Comparison of ENCODE assay signal across 15 cellular contexts in the genomic region with DNA sequence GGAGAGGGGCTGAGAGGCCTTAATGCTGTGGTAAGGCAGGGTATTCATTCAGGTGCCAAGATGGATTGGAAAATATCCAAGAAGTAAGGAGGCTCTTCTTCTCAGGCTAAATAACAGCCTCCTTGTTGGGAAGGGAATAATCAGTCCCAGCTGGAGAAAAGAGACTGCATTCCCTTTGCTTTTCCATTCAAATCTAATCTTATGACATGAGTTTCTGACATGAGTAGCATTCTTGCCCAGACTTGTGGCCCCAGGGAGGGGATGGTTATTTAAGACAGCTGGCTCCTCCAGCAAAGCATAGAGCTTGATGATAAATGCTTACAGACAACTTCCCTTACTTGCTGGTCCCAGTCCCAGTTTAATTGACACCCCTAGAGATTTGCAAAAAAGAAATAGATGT.
DNase-seq lines count a peak whose midpoint lies in the region; ATAC-seq and TF ChIP-seq lines count a peak whose summit lies in the region.
"Had no signal": no experiment of that assay in that cellular context is flagged by ENCODE, and none has a peak within 500 bp of the region (broad histone marks: within the 10 kb centered on the region; RNA-seq: fewer than 3 reads in every experiment).

No MANE protein-coding gene starts in this region.

- POLR2A ChIA-PET in A673 (lab: Charles Lee; ENCODE audit: low non-redundant PET) = no interaction called here

- TF ChIP-seq CTCF in A673 (conservative IDR thresholded peaks at IDR 0.05; ENCODE audit: low read depth, low read length) (no peak), brain (conservative IDR thresholded peaks at IDR 0.05) (no peak)

- H3K4me3 Mint-ChIP-seq in brain = peak overlapping the region in 4 of 5 experiments; percentile 17 to 74 (median 38)

- CTCF ChIA-PET in A673 (lab: Charles Lee) = no interaction called here

- H3K9me3 ChIP-seq in A673 (ENCODE audit: low read depth, low read length, poor library complexity, severe bottlenecking) = no peaks in the 10 kb centered on the region
- no peaks in the 10 kb centered on the region for H3K9me3 ChIP-seq in right cardiac atrium (ENCODE audit: control insufficient read depth, low read length)
- H3K9me3 ChIP-seq: BLaER1, left lung, ovary had no signal

- H3K36me3 ChIP-seq in A673 (ENCODE audit: insufficient read depth, low read length, poor library complexity, severe bottlenecking) = no peaks in the 10 kb centered on the region
- H3K36me3 ChIP-seq: BLaER1, left lung, ovary had no signal

- H3K9me3 Mint-ChIP-seq in brain = peaks cover 0 to under 1% (median 0%) of the 10 kb centered on the region in 5 experiments

- H3K4me3 ChIP-seq in A673 (ENCODE audit: low read depth, low read length, poor library complexity, severe bottlenecking) = no peak overlapping the region
- no peak overlapping the region for H3K4me3 ChIP-seq in right cardiac atrium (ENCODE audit: low read length)
- H3K4me3 ChIP-seq: BLaER1, left lung, ovary had no signal

- peaks cover 13% of the 10 kb centered on the region for H3K36me3 Mint-ChIP-seq in brain

- intact Hi-C loops in A673 (cut with micrococcal nuclease; ENCODE audit: unreplicated experiment) = no loop called here
- intact Hi-C loops in right cardiac atrium (cut with DNase I) = no loop called here

- BruUV-seq in A673 (replicated peaks; lab: Mats Ljungman, UMichigan) = no TSS peak

- H3K4me1 Mint-ChIP-seq in brain = peaks cover 96% of the 10 kb centered on the region

- H3K27me3 Mint-ChIP-seq in brain = peaks cover 3% of the 10 kb centered on the region

- ATAC-seq in right cardiac atrium = peak; percentile 55 to 76
- ATAC-seq in GM18519 (IDR thresholded peaks at IDR 0.05; ENCODE audit: low FRiP score, unreplicated experiment) = no peak
- no peak for ATAC-seq in GM19463 (IDR thresholded peaks at IDR 0.05; ENCODE audit: unreplicated experiment)
- ATAC-seq in GM19452 (IDR thresholded peaks at IDR 0.05; ENCODE audit: unreplicated experiment) = no peak
- ATAC-seq: esophagus mucosa, left lung had no signal

- peaks cover 46% of the 10 kb centered on the region for H3K4me1 ChIP-seq in A673 (ENCODE audit: insufficient read depth, low read length, poor library complexity, severe bottlenecking)
- peaks cover 12% of the 10 kb centered on the region for H3K4me1 ChIP-seq in right cardiac atrium (ENCODE audit: control insufficient read depth, insufficient read depth, low read length)
- H3K4me1 ChIP-seq: left lung had no signal

- DNase-seq in A673 (ENCODE audit: low spot score) = peak; percentile 54
- DNase-seq in HS-5 (ENCODE audit: low read depth) = peak; percentile 30
- peak in 2 of 3 donors; percentile 18 to 59 for DNase-seq in right cardiac atrium
- DNase-seq in NCI-H82 treated with DMSO at 0.1 percent for 48 hours (lab: John Stamatoyannopoulos, UW; ENCODE audit: unreplicated experiment) = no peak
- DNase-seq: aorta; left lung; NCI-H1930; ovary; stimulated activated CD4-positive, alpha-beta T cell treated with anti-CD3 and anti-CD28 coated beads, Interleukin-4, amount 100 ng/mL, for 24 hours had no signal

- H3K27me3 ChIP-seq in A673 (replicated peaks; ENCODE audit: insufficient read depth, low read depth, low read length, poor library complexity) (no peaks in the 10 kb centered on the region), right cardiac atrium (ENCODE audit: control insufficient read depth, insufficient read depth) (no peaks in the 10 kb centered on the region)
- H3K27me3 ChIP-seq: BLaER1, left lung, ovary had no signal

- H3K27ac Mint-ChIP-seq in brain = peak overlapping the region; percentile 67 to 97 (median 92)

- peak overlapping the region; percentile 32 for H3K27ac ChIP-seq in A673 (ENCODE audit: low read depth, low read length, poor library complexity, severe bottlenecking)
- no peak overlapping the region for H3K27ac ChIP-seq in right cardiac atrium (ENCODE audit: low read length)
- H3K27ac ChIP-seq: BLaER1, left lung, ovary had no signal

Comparison
In these comparisons a context has a peak if more than half of its experiments do, and no peak if none do; other contexts are left out.
1. ATAC-seq: peak in right cardiac atrium (2 of 2); none in GM18519 (single experiment), GM19463 (single experiment) and GM19452 (single experiment).